13 cellular contexts compared by ENCODE assay signal in the genomic region with DNA sequence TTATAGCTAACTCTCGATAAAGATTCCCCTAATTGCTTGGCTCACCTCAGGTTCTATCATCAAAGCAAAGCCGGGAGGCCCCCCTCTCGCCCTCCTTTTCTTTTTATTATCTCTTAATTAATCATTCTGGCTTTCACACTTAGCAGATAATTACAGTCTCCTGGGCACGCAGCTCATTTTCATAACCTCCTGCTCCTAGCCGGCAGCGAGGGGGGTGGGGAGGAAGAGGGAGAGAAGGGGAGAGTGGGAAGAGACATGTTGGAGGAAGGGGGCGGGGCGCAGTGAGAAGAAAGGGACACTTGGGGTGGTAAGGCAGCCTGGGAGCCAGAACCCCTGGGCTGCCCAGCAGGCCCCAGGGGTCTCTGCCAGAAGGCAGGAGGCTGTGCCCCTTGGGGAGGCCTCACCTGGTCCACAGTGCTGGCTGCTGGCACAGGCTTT. TPM values are rescaled to one million over a fixed set of nuclear protein-coding genes. Genes with fewer than 3 reads are reported as not detected.
A peak's percentile ranks its signal among the peaks of the same experiment; 100 is the strongest.
DNase-seq lines count a peak whose midpoint lies in the region; ATAC-seq and TF ChIP-seq lines count a peak whose summit lies in the region.
"Had no signal": no experiment of that assay in that cellular context is flagged by ENCODE, and none has a peak within 500 bp of the region (broad histone marks: within the 10 kb centered on the region; RNA-seq: fewer than 3 reads in every experiment).

No MANE protein-coding gene starts in this region.

- H3K27ac ChIP-seq in epithelial cell of prostate (peak overlapping the region; percentile 97), neural cell (ENCODE audit: low read length) (peak overlapping the region; percentile 31), uterus (peak overlapping the region; percentile 93 to 99)

- no peaks in the 10 kb centered on the region for H3K9me2 ChIP-seq in neural cell (ENCODE audit: insufficient read depth, low read length)

- H3K4me3 ChIP-seq in neural cell (ENCODE audit: low read length) (peak overlapping the region; percentile 38), uterus (no peak overlapping the region)

- peak in 2 of 3 experiments; percentile 33 to 68 for DNase-seq in NCI-H1417 (lab: John Stamatoyannopoulos, UW)
- no peak for DNase-seq in NCI-H1417 treated with DMSO at 0.1 percent for 48 hours (lab: John Stamatoyannopoulos, UW)
- no peak for DNase-seq in epithelial cell of prostate (ENCODE audit: low read depth, low spot score)
- peak in 1 of 2 donors; percentile 52 for DNase-seq in uterus
- no peak for DNase-seq in glomerular visceral epithelial cell (ENCODE audit: extremely low spot score)
- DNase-seq in SIG-M5 treated with dmso at 0.1 percent for 504 hours (lab: John Stamatoyannopoulos, UW; ENCODE audit: unreplicated experiment), result no peak
- DNase-seq: 8988T; DND-41; hippocampal formation; naive thymus-derived CD8-positive, alpha-beta T cell had no signal

- TF ChIP-seq EP300 in neural cell (conservative IDR thresholded peaks at IDR 0.05; ENCODE audit: poor library complexity, severe bottlenecking), result no peak

- peak overlapping the region; percentile 6 for H3K4me2 ChIP-seq in neural cell (ENCODE audit: low read length)

- intact Hi-C loops in uterus (cut with DNase I; ENCODE audit: low total_unique reads), result no loop called here

- H3K36me3 ChIP-seq in neural cell (ENCODE audit: insufficient read depth, low read length) (no peaks in the 10 kb centered on the region), uterus (no peaks in the 10 kb centered on the region)

- H3F3A ChIP-seq in neural cell (ENCODE audit: insufficient read depth, low read length, poor library complexity, severe bottlenecking), result no peaks in the 10 kb centered on the region

- no peak for ATAC-seq in GM21576 (IDR thresholded peaks at IDR 0.05; ENCODE audit: unreplicated experiment)
- ATAC-seq: activated T-helper 17 cell treated with anti-CD3 and anti-CD28 coated beads, Interleukin-2, amount 50 U/mL, for 72 hours; naive thymus-derived CD8-positive, alpha-beta T cell had no signal

- H2AFZ ChIP-seq in neural cell (ENCODE audit: low read depth, low read length), result no peak overlapping the region

- peak overlapping the region; percentile 22 for H3K9ac ChIP-seq in neural cell (ENCODE audit: low read length)

- TF ChIP-seq CTCF in neural cell (IDR thresholded peaks at IDR 0.05; ENCODE audit: poor library complexity, severe bottlenecking) (no peak), uterus (IDR thresholded peaks at IDR 0.05) (no peak)

- H3K9me3 ChIP-seq in neural cell (ENCODE audit: low read length) (no peaks in the 10 kb centered on the region), uterus (no peaks in the 10 kb centered on the region)

- TF ChIP-seq POLR2A in uterus (IDR thresholded peaks at IDR 0.05), result no peak

- H3K79me2 ChIP-seq in neural cell (replicated peaks; ENCODE audit: insufficient read depth, low read length), result peaks cover 41% of the 10 kb centered on the region

- no peak for TF ChIP-seq RAD21 in neural cell (conservative IDR thresholded peaks at IDR 0.05)

- H4K20me1 ChIP-seq in neural cell (ENCODE audit: insufficient read depth), result no peaks in the 10 kb centered on the region

- H3K27me3 ChIP-seq in neural cell (ENCODE audit: insufficient read depth, low read depth, low read length) (no peaks in the 10 kb centered on the region), uterus (no peaks in the 10 kb centered on the region)

- peaks cover 40 to 42% of the 10 kb centered on the region in 2 donors for H3K4me1 ChIP-seq in uterus

TF ChIP-seq in neural cell, 6 proteins besides CTCF, POLR2A, EP300 and RAD21:
- TF ChIP-seq POLR2AphosphoS5 (IDR thresholded peaks at IDR 0.05) (no peak), EZH2 (IDR thresholded peaks at IDR 0.05; ENCODE audit: borderline replicate concordance, insufficient read depth, low read length, poor library complexity, severe bottlenecking) (no peak), MXI1 (conservative IDR thresholded peaks at IDR 0.05; ENCODE audit: poor library complexity, severe bottlenecking) (no peak), SMC3 (conservative IDR thresholded peaks at IDR 0.05; ENCODE audit: poor library complexity) (no peak), TAF1 (IDR thresholded peaks at IDR 0.05; ENCODE audit: low read depth) (no peak)
- TF ChIP-seq, protein P1, sequence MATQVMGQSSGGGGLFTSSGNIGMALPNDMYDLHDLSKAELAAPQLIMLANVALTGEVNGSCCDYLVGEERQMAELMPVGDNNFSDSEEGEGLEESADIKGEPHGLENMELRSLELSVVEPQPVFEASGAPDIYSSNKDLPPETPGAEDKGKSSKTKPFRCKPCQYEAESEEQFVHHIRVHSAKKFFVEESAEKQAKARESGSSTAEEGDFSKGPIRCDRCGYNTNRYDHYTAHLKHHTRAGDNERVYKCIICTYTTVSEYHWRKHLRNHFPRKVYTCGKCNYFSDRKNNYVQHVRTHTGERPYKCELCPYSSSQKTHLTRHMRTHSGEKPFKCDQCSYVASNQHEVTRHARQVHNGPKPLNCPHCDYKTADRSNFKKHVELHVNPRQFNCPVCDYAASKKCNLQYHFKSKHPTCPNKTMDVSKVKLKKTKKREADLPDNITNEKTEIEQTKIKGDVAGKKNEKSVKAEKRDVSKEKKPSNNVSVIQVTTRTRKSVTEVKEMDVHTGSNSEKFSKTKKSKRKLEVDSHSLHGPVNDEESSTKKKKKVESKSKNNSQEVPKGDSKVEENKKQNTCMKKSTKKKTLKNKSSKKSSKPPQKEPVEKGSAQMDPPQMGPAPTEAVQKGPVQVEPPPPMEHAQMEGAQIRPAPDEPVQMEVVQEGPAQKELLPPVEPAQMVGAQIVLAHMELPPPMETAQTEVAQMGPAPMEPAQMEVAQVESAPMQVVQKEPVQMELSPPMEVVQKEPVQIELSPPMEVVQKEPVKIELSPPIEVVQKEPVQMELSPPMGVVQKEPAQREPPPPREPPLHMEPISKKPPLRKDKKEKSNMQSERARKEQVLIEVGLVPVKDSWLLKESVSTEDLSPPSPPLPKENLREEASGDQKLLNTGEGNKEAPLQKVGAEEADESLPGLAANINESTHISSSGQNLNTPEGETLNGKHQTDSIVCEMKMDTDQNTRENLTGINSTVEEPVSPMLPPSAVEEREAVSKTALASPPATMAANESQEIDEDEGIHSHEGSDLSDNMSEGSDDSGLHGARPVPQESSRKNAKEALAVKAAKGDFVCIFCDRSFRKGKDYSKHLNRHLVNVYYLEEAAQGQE (IDR thresholded peaks at IDR 0.05; ENCODE audit: borderline replicate concordance), result no peak

RNA-seq across cellular contexts. Expression of a gene that starts 14.5 kb away (rescaled TPM):
- polyA plus RNA-seq in neural cell, result 12.9 and 15.7 TPM in 2 replicates
- polyA minus RNA-seq in neural cell, result 41.4 and 44.6 TPM in 2 replicates
- 100 to 1,000 TPM in 1 of 4 donors, 10 to 100 TPM in 3; 34.1 to 102 (median 57.4) TPM for total RNA-seq in uterus
- total RNA-seq: naive thymus-derived CD8-positive, alpha-beta T cell had no signal
- polyA plus RNA-seq: naive thymus-derived CD8-positive, alpha-beta T cell had no signal

Comparison
In these comparisons a context has a peak if more than half of its experiments do, and no peak if none do; other contexts are left out.
1. DNase-seq: peak in NCI-H1417 (2 of 3); none in NCI-H1417 treated with DMSO at 0.1 percent for 48 hours (single experiment), epithelial cell of prostate (single experiment), glomerular visceral epithelial cell (single experiment) and SIG-M5 treated with dmso at 0.1 percent for 504 hours (single experiment).
2. H3K27ac ChIP-seq: peak in every context shown above with its lines; median percentile 97 in epithelial cell of prostate; 96 in uterus; 31 in neural cell.